ENCODE assay signal across 2 cellular contexts in genomic region chr1:177858222-177858894, GRCh38.
TF ChIP-seq lines count a peak whose summit lies in the region.

No MANE protein-coding gene starts in this region.

TF ChIP-seq in GM23338, 12 proteins besides CTCF, POLR2A, EP300 and RAD21 (continued from another document):
- TF ChIP-seq, protein P1, sequence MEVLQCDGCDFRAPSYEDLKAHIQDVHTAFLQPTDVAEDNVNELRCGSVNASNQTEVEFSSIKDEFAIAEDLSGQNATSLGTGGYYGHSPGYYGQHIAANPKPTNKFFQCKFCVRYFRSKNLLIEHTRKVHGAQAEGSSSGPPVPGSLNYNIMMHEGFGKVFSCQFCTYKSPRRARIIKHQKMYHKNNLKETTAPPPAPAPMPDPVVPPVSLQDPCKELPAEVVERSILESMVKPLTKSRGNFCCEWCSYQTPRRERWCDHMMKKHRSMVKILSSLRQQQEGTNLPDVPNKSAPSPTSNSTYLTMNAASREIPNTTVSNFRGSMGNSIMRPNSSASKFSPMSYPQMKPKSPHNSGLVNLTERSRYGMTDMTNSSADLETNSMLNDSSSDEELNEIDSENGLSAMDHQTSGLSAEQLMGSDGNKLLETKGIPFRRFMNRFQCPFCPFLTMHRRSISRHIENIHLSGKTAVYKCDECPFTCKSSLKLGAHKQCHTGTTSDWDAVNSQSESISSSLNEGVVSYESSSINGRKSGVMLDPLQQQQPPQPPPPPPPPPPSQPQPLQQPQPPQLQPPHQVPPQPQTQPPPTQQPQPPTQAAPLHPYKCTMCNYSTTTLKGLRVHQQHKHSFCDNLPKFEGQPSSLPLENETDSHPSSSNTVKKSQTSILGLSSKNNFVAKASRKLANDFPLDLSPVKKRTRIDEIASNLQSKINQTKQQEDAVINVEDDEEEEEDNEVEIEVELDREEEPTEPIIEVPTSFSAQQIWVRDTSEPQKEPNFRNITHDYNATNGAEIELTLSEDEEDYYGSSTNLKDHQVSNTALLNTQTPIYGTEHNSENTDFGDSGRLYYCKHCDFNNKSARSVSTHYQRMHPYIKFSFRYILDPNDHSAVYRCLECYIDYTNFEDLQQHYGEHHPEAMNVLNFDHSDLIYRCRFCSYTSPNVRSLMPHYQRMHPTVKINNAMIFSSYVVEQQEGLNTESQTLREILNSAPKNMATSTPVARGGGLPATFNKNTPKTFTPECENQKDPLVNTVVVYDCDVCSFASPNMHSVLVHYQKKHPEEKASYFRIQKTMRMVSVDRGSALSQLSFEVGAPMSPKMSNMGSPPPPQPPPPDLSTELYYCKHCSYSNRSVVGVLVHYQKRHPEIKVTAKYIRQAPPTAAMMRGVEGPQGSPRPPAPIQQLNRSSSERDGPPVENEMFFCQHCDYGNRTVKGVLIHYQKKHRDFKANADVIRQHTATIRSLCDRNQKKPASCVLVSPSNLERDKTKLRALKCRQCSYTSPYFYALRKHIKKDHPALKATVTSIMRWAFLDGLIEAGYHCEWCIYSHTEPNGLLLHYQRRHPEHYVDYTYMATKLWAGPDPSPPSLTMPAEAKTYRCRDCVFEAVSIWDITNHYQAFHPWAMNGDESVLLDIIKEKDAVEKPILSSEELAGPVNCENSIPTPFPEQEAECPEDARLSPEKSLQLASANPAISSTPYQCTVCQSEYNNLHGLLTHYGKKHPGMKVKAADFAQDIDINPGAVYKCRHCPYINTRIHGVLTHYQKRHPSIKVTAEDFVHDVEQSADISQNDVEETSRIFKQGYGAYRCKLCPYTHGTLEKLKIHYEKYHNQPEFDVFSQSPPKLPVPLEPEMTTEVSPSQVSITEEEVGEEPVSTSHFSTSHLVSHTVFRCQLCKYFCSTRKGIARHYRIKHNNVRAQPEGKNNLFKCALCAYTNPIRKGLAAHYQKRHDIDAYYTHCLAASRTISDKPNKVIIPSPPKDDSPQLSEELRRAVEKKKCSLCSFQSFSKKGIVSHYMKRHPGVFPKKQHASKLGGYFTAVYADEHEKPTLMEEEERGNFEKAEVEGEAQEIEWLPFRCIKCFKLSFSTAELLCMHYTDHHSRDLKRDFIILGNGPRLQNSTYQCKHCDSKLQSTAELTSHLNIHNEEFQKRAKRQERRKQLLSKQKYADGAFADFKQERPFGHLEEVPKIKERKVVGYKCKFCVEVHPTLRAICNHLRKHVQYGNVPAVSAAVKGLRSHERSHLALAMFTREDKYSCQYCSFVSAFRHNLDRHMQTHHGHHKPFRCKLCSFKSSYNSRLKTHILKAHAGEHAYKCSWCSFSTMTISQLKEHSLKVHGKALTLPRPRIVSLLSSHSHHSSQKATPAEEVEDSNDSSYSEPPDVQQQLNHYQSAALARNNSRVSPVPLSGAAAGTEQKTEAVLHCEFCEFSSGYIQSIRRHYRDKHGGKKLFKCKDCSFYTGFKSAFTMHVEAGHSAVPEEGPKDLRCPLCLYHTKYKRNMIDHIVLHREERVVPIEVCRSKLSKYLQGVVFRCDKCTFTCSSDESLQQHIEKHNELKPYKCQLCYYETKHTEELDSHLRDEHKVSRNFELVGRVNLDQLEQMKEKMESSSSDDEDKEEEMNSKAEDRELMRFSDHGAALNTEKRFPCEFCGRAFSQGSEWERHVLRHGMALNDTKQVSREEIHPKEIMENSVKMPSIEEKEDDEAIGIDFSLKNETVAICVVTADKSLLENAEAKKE (CRISPR knock-in tag; IDR thresholded peaks at IDR 0.05) = no peak
- TF ChIP-seq STAT1 (IDR thresholded peaks at IDR 0.05; ENCODE audit: unreplicated experiment) (no peak), ZNF331 (CRISPR knock-in tag; IDR thresholded peaks at IDR 0.05; ENCODE audit: low read depth) (no peak), EZH2 (IDR thresholded peaks at IDR 0.05; ENCODE audit: low read depth, unreplicated experiment) (no peak), ZNF114 (CRISPR knock-in tag; IDR thresholded peaks at IDR 0.05) (no peak), ETS1 (IDR thresholded peaks at IDR 0.05) (no peak), REST (IDR thresholded peaks at IDR 0.05; ENCODE audit: unreplicated experiment) (no peak), JUNB (IDR thresholded peaks at IDR 0.05; ENCODE audit: unreplicated experiment) (no peak), EZH2phosphoT487 (IDR thresholded peaks at IDR 0.05; ENCODE audit: unreplicated experiment) (no peak), POLR2AphosphoS5 (IDR thresholded peaks at IDR 0.05; ENCODE audit: low read depth) (no peak)

TF ChIP-seq in HepG2, 621 proteins besides CTCF, POLR2A, EP300 and RAD21:
- TF ChIP-seq ZNF18 (CRISPR knock-in tag; IDR thresholded peaks at IDR 0.05; ENCODE audit: insufficient replicate concordance) (no peak), ARID4A (CRISPR knock-in tag; IDR thresholded peaks at IDR 0.05; ENCODE audit: borderline replicate concordance) (no peak), PRDM4 (CRISPR knock-in tag; IDR thresholded peaks at IDR 0.05; ENCODE audit: borderline replicate concordance) (no peak), NFKB2 (CRISPR knock-in tag; IDR thresholded peaks at IDR 0.05; ENCODE audit: borderline replicate concordance) (no peak), NR3C1 (CRISPR knock-in tag; IDR thresholded peaks at IDR 0.05) (no peak), ZNF644 (CRISPR knock-in tag; IDR thresholded peaks at IDR 0.05; ENCODE audit: low read depth) (no peak), ZNF777 (CRISPR knock-in tag; IDR thresholded peaks at IDR 0.05) (no peak)
